ENCODE assay signal across 29 cellular contexts in genomic region chr4:146959692-146960091, GRCh38. TPM values are rescaled to one million over a fixed set of nuclear protein-coding genes. Genes with fewer than 3 reads are reported as not detected.
DNase-seq lines count a peak whose midpoint lies in the region; ATAC-seq, FAIRE-seq and TF ChIP-seq lines count a peak whose summit lies in the region.
"Had no signal": no experiment of that assay in that cellular context is flagged by ENCODE, and none has a peak within 500 bp of the region (broad histone marks: within the 10 kb centered on the region; RNA-seq: fewer than 3 reads in every experiment).

No MANE protein-coding gene starts in this region.

- H3K4me1 Mint-ChIP-seq in astrocyte (ENCODE audit: low read depth, unreplicated experiment), result no peaks in the 10 kb centered on the region
- H3K4me1 Mint-ChIP-seq: CD4-positive, CD25-positive, alpha-beta regulatory T cell; stimulated activated naive B cell treated with anti-CD40 and anti-IgM and Interleukin-4, amounts not matched to agents 10 μg/mL and 1 μg/mL and 100 μg/mL, for 72 hours; WTC11 had no signal

- H3K4me3 ChIP-seq in Loucy (ENCODE audit: low read length, poor library complexity, severe bottlenecking) (no peak overlapping the region), astrocyte (ENCODE audit: insufficient read depth, low read depth, low read length) (no peak overlapping the region), OCI-LY7 (ENCODE audit: low read depth, low read length, poor library complexity, severe bottlenecking) (no peak overlapping the region)
- H3K4me3 ChIP-seq: left ventricle myocardium inferior, thyroid gland had no signal

- H3K9me3 ChIP-seq in Loucy (ENCODE audit: insufficient read depth, low read depth, low read length), result no peaks in the 10 kb centered on the region
- no peaks in the 10 kb centered on the region for H3K9me3 ChIP-seq in astrocyte (ENCODE audit: insufficient read depth, low read depth, low read length)
- no peaks in the 10 kb centered on the region for H3K9me3 ChIP-seq in OCI-LY7 (ENCODE audit: low read length)
- H3K9me3 ChIP-seq: thyroid gland had no signal

- POLR2A ChIA-PET in OCI-LY7 (lab: Charles Lee), result interaction anchor here (1.0 kb wide), 1 partner anchor 20 kb away, joined by 3 read pairs; no protein-coding TSS in a partner anchor

- H4K20me1 ChIP-seq in Loucy (ENCODE audit: insufficient read depth, low read length, poor library complexity, severe bottlenecking) (no peaks in the 10 kb centered on the region), astrocyte (ENCODE audit: insufficient read depth, low read length) (no peaks in the 10 kb centered on the region), OCI-LY7 (ENCODE audit: insufficient read depth, low read length) (no peaks in the 10 kb centered on the region)

- H3K27ac Mint-ChIP-seq in astrocyte (ENCODE audit: unreplicated experiment), result no peak overlapping the region
- H3K27ac Mint-ChIP-seq: activated CD4-positive, alpha-beta memory T cell treated with anti-CD3 and anti-CD28 coated beads for 36 hours; CD4-positive, CD25-positive, alpha-beta regulatory T cell; stimulated activated naive B cell treated with anti-CD40 and anti-IgM and Interleukin-4, amounts not matched to agents 10 μg/mL and 1 μg/mL and 100 μg/mL, for 72 hours; WTC11 had no signal

- no peak overlapping the region for H3K9ac ChIP-seq in Loucy (ENCODE audit: low read depth, low read length, poor library complexity, severe bottlenecking)
- no peak overlapping the region for H3K9ac ChIP-seq in astrocyte (ENCODE audit: low read length)

- H3K9me2 ChIP-seq in Loucy (replicated peaks; ENCODE audit: low read depth, low read length) (no peaks in the 10 kb centered on the region), OCI-LY7 (ENCODE audit: insufficient read depth, low read length) (no peaks in the 10 kb centered on the region)

- no TSS peak for BruUV-seq in OCI-LY7 (replicated peaks; lab: Mats Ljungman, UMichigan)

- H3K4me1 ChIP-seq in Loucy (ENCODE audit: insufficient read depth, low read length, poor library complexity, severe bottlenecking) (peaks cover 8% of the 10 kb centered on the region), astrocyte (ENCODE audit: insufficient read depth, low read length) (peaks cover 14% of the 10 kb centered on the region), OCI-LY7 (ENCODE audit: insufficient read depth, low read length, poor library complexity, severe bottlenecking) (no peaks in the 10 kb centered on the region)
- H3K4me1 ChIP-seq: thyroid gland had no signal

- H3K36me3 ChIP-seq in Loucy (ENCODE audit: insufficient read depth, low read length), result no peaks in the 10 kb centered on the region
- no peaks in the 10 kb centered on the region for H3K36me3 ChIP-seq in astrocyte (ENCODE audit: insufficient read depth, low read length)
- no peaks in the 10 kb centered on the region for H3K36me3 ChIP-seq in OCI-LY7 (ENCODE audit: insufficient read depth, low read length)
- H3K36me3 ChIP-seq: left ventricle myocardium inferior, thyroid gland had no signal

- TF ChIP-seq POLR2A in GM12891 (IDR thresholded peaks at IDR 0.05; ENCODE audit: low read depth, low read length), result no peak

- FAIRE-seq in astrocyte (lab: Jason Lieb, UNC) (no peak), GM12891 (lab: Jason Lieb, UNC) (no peak)

- CTCF ChIA-PET in OCI-LY7 (lab: Charles Lee; ENCODE audit: unreplicated experiment), result no interaction called here

- peak overlapping the region; percentile 6 for H3K27ac ChIP-seq in astrocyte (ENCODE audit: low read depth, low read length)
- no peak overlapping the region for H3K27ac ChIP-seq in OCI-LY7 (ENCODE audit: low read depth, low read length, poor library complexity, severe bottlenecking)
- H3K27ac ChIP-seq: left ventricle myocardium inferior, thyroid gland had no signal

- no peak overlapping the region for H2AFZ ChIP-seq in Loucy (ENCODE audit: low read length)
- no peak overlapping the region for H2AFZ ChIP-seq in astrocyte (ENCODE audit: low read depth, low read length)
- no peak overlapping the region for H2AFZ ChIP-seq in OCI-LY7 (ENCODE audit: low read length)

- H3K4me3 Mint-ChIP-seq in astrocyte (ENCODE audit: unreplicated experiment), result no peak overlapping the region
- H3K4me3 Mint-ChIP-seq: activated CD4-positive, alpha-beta memory T cell treated with anti-CD3 and anti-CD28 coated beads for 36 hours; CD4-positive, CD25-positive, alpha-beta regulatory T cell; stimulated activated naive B cell treated with anti-CD40 and anti-IgM and Interleukin-4, amounts not matched to agents 10 μg/mL and 1 μg/mL and 100 μg/mL, for 72 hours; WTC11 had no signal

- ATAC-seq in HG02571 (IDR thresholded peaks at IDR 0.05; ENCODE audit: unreplicated experiment) (no peak), Right ventricle myocardium inferior (no peak)
- ATAC-seq: esophagus mucosa; stimulated activated naive B cell treated with anti-CD40 and anti-IgM and Interleukin-4, amounts not matched to agents 10 μg/mL and 1 μg/mL and 100 μg/mL, for 72 hours; WTC11 had no signal

- no peaks in the 10 kb centered on the region for H3K36me3 Mint-ChIP-seq in astrocyte (ENCODE audit: low read depth, unreplicated experiment)
- H3K36me3 Mint-ChIP-seq: activated CD4-positive, alpha-beta memory T cell treated with anti-CD3 and anti-CD28 coated beads for 36 hours; CD4-positive, CD25-positive, alpha-beta regulatory T cell; stimulated activated naive B cell treated with anti-CD40 and anti-IgM and Interleukin-4, amounts not matched to agents 10 μg/mL and 1 μg/mL and 100 μg/mL, for 72 hours; WTC11 had no signal

- no peaks in the 10 kb centered on the region for H3K27me3 ChIP-seq in Loucy (ENCODE audit: insufficient read depth, low read length, poor library complexity, severe bottlenecking)
- H3K27me3 ChIP-seq in astrocyte (ENCODE audit: insufficient read depth, low read length), result no peaks in the 10 kb centered on the region
- H3K27me3 ChIP-seq: thyroid gland had no signal

- DNase-seq in ELR (ENCODE audit: low read depth) (peak; percentile 43), astrocyte (ENCODE audit: low read depth) (peak; percentile 35), glomerular visceral epithelial cell (ENCODE audit: extremely low spot score) (peak; percentile 31), GM12891 (ENCODE audit: insufficient read length, low spot score) (no peak), OCI-LY7 (ENCODE audit: low spot score) (no peak), Right ventricle myocardium inferior (ENCODE audit: missing footprints) (no peak)
- DNase-seq: activated CD4-positive, alpha-beta memory T cell treated with anti-CD3 and anti-CD28 coated beads for 36 hours; activated naive CD4-positive, alpha-beta T cell; activated T-cell treated with anti-CD3 and anti-CD28 coated beads for 4 hours; anterior cingulate cortex; CD4-positive, CD25-positive, alpha-beta regulatory T cell; cerebellar nuclear complex; effector CD4-positive, alpha-beta T cell; GDM1; head of caudate nucleus; left ventricle myocardium inferior; midbrain; NCI-H526; posterior cingulate gyrus; stimulated activated CD4-positive, alpha-beta T cell treated with anti-CD3 and anti-CD28 coated beads, Interleukin-2, amount 100 ng/mL, for 24 hours; stimulated activated naive B cell treated with anti-CD40 and anti-IgM and Interleukin-4, amounts not matched to agents 10 μg/mL and 1 μg/mL and 100 μg/mL, for 72 hours; T-helper 2 cell; thyroid gland had no signal

- TF ChIP-seq CTCF in Loucy (conservative IDR thresholded peaks at IDR 0.05; ENCODE audit: low read length) (no peak), astrocyte (IDR thresholded peaks at IDR 0.05; ENCODE audit: insufficient read depth, low read depth, low read length) (no peak), OCI-LY7 (conservative IDR thresholded peaks at IDR 0.05; ENCODE audit: low read length) (no peak)

- H3F3A ChIP-seq in Loucy (ENCODE audit: low read depth), result no peaks in the 10 kb centered on the region

- H3K4me2 ChIP-seq in Loucy (ENCODE audit: low read depth, low read length, poor library complexity, severe bottlenecking) (peak overlapping the region; percentile 32), astrocyte (ENCODE audit: low read length) (peak overlapping the region; percentile 42), OCI-LY7 (ENCODE audit: low read length) (no peak overlapping the region)

- H3K9me3 Mint-ChIP-seq in astrocyte (ENCODE audit: unreplicated experiment), result peaks cover 2% of the 10 kb centered on the region
- H3K9me3 Mint-ChIP-seq: activated CD4-positive, alpha-beta memory T cell treated with anti-CD3 and anti-CD28 coated beads for 36 hours; CD4-positive, CD25-positive, alpha-beta regulatory T cell; stimulated activated naive B cell treated with anti-CD40 and anti-IgM and Interleukin-4, amounts not matched to agents 10 μg/mL and 1 μg/mL and 100 μg/mL, for 72 hours; WTC11 had no signal

- H3K27me3 Mint-ChIP-seq in astrocyte (ENCODE audit: low read depth, unreplicated experiment), result peaks cover 7% of the 10 kb centered on the region

- intact Hi-C loops in OCI-LY7 (cut with micrococcal nuclease; ENCODE audit: unreplicated experiment) (no loop called here), Right ventricle myocardium inferior (cut with DNase I) (no loop called here)

- H3K79me2 ChIP-seq in Loucy (ENCODE audit: insufficient read depth, low read length), result no peaks in the 10 kb centered on the region
- no peaks in the 10 kb centered on the region for H3K79me2 ChIP-seq in astrocyte (ENCODE audit: insufficient read depth, low read length)
- no peaks in the 10 kb centered on the region for H3K79me2 ChIP-seq in OCI-LY7 (ENCODE audit: insufficient read depth, low read depth, low read length)

TF ChIP-seq in GM12891, 5 proteins besides CTCF, POLR2A, EP300 and RAD21:
- TF ChIP-seq POU2F2 (IDR thresholded peaks at IDR 0.05; ENCODE audit: low read depth, low read length) (no peak), TAF1 (IDR thresholded peaks at IDR 0.05; ENCODE audit: low read depth, low read length) (no peak), PAX5 (IDR thresholded peaks at IDR 0.05; ENCODE audit: insufficient read depth, low read length, severe bottlenecking) (no peak), SPI1 (IDR thresholded peaks at IDR 0.05; ENCODE audit: low read depth, low read length) (no peak), POLR2AphosphoS5 (IDR thresholded peaks at IDR 0.05; ENCODE audit: low read depth, low read length) (no peak)

RNA-seq across cellular contexts. Expression of gene TTC29, which starts 14.0 kb away (rescaled TPM):
- not detected in 2 replicates for total RNA-seq in astrocyte
- not detected for polyA plus RNA-seq in GM12891 (2012; ENCODE audit: low read depth, missing spikeins)
- not detected in 2 replicates for total RNA-seq in OCI-LY7 (2014; rRNA removed; shearing (Covaris generic))
- not detected in 2 replicates for total RNA-seq in OCI-LY7 (2022)
- not detected for total RNA-seq in Right ventricle myocardium inferior
- total RNA-seq: activated CD4-positive, alpha-beta memory T cell treated with anti-CD3 and anti-CD28 coated beads for 36 hours; CD4-positive, CD25-positive, alpha-beta regulatory T cell; esophagus mucosa; left ventricle myocardium inferior had no signal
- polyA plus RNA-seq: AG04450; CD4-positive, CD25-positive, alpha-beta regulatory T cell; neural cell had no signal

Comparison
In these comparisons a context has a peak if more than half of its experiments do, and no peak if none do; other contexts are left out.
1. DNase-seq: peak in ELR (single experiment), astrocyte (single experiment) and glomerular visceral epithelial cell (single experiment); none in GM12891 (single experiment), OCI-LY7 (single experiment) and Right ventricle myocardium inferior (single experiment).